ENCODE assay signal across 28 cellular contexts in genomic region chr18:11974741-11975325, GRCh38.
"Had no signal": no experiment of that assay in that cellular context is flagged by ENCODE, and none has a peak within 500 bp of the region (broad histone marks: within the 10 kb centered on the region; RNA-seq: fewer than 3 reads in every experiment).

No MANE protein-coding gene starts in this region.

- H3K9me3 Mint-ChIP-seq: activated CD4-positive, alpha-beta memory T cell treated with anti-CD3 and anti-CD28 coated beads, Interleukin-2, amount 10 ng/mL, durations not matched to agents 7 days and 5 days; activated naive CD4-positive, alpha-beta T cell treated with anti-CD3 and anti-CD28 coated beads for 36 hours; activated T-helper 17 cell treated with anti-CD3 and anti-CD28 coated beads, Interleukin-2, amount 50 U/mL, for 72 hours; T-cell had no signal

- DNase-seq: activated CD4-positive, alpha-beta memory T cell treated with anti-CD3 and anti-CD28 coated beads, Interleukin-2, amount 10 ng/mL, durations not matched to agents 7 days and 5 days; activated CD4-positive, alpha-beta T cell treated with anti-CD3 and anti-CD28 coated beads for 36 hours; activated CD4-positive, alpha-beta T cell treated with anti-CD3 and anti-CD28 coated beads, Interleukin-2, amount 50 U/mL, for 1 hour; activated CD4-positive, CD25-positive, alpha-beta regulatory T cell; activated gamma-delta T cell; activated naive CD4-positive, alpha-beta T cell treated with anti-CD3 and anti-CD28 coated beads for 36 hours; activated T-cell treated with anti-CD3 and anti-CD28 coated beads for 4 hours; activated T-cell treated with anti-CD3 and anti-CD28 coated beads, Interleukin-2, amount 50 U/mL, for 48 hours; adrenal gland; anterior cingulate cortex; cerebellar nuclear complex; Karpas-422; MM.1S; NCI-H1105; NCI-H1436; NCI-H1694 treated with DMSO at 0.1 percent for 48 hours; NCI-H2029 treated with DMSO at 0.1 percent for 48 hours; NCI-H510A treated with DMSO at 0.1 percent for 48 hours; NCI-H69; NK-92 treated with Interleukin-12 subunit alpha and Interleukin-12 subunit beta, amount 100 ng/mL, for 24 hours; SIG-M5; T-cell; T-helper 2 cell; T1000 had no signal

- H3K27me3 Mint-ChIP-seq: activated CD4-positive, alpha-beta T cell treated with anti-CD3 and anti-CD28 coated beads for 36 hours; activated naive CD8-positive, alpha-beta T cell; activated T-helper 17 cell treated with anti-CD3 and anti-CD28 coated beads, Interleukin-2, amount 50 U/mL, for 72 hours; T-cell had no signal

- H3K9me3 ChIP-seq: adrenal gland had no signal

- H3K36me3 ChIP-seq: adrenal gland had no signal

- H3K4me3 Mint-ChIP-seq: activated CD4-positive, alpha-beta memory T cell treated with anti-CD3 and anti-CD28 coated beads, Interleukin-2, amount 10 ng/mL, durations not matched to agents 7 days and 5 days; activated CD4-positive, alpha-beta T cell treated with anti-CD3 and anti-CD28 coated beads for 36 hours; activated naive CD4-positive, alpha-beta T cell treated with anti-CD3 and anti-CD28 coated beads for 36 hours; activated naive CD8-positive, alpha-beta T cell; activated T-helper 17 cell treated with anti-CD3 and anti-CD28 coated beads, Interleukin-2, amount 50 U/mL, for 72 hours; T-cell had no signal

- H3K4me1 Mint-ChIP-seq: activated T-helper 17 cell treated with anti-CD3 and anti-CD28 coated beads, Interleukin-2, amount 50 U/mL, for 72 hours had no signal

- H3K36me3 Mint-ChIP-seq: activated naive CD8-positive, alpha-beta T cell; T-cell had no signal

- H3K4me3 ChIP-seq: adrenal gland, SK-N-MC had no signal

- H3K27ac ChIP-seq: adrenal gland, SK-N-MC, VCaP had no signal

- H3K27ac Mint-ChIP-seq: activated CD4-positive, alpha-beta memory T cell treated with anti-CD3 and anti-CD28 coated beads, Interleukin-2, amount 10 ng/mL, durations not matched to agents 7 days and 5 days; activated CD4-positive, alpha-beta T cell treated with anti-CD3 and anti-CD28 coated beads for 36 hours; activated naive CD4-positive, alpha-beta T cell treated with anti-CD3 and anti-CD28 coated beads for 36 hours; activated naive CD8-positive, alpha-beta T cell; activated T-helper 17 cell treated with anti-CD3 and anti-CD28 coated beads, Interleukin-2, amount 50 U/mL, for 72 hours; T-cell had no signal
